11 cellular contexts compared by ENCODE assay signal in genomic region chr9:114371343-114371985, GRCh38. TPM values are rescaled to one million over a fixed set of nuclear protein-coding genes. Genes with fewer than 3 reads are reported as not detected.
A peak's percentile ranks its signal among the peaks of the same experiment; 100 is the strongest.
DNase-seq lines count a peak whose midpoint lies in the region; ATAC-seq and TF ChIP-seq lines count a peak whose summit lies in the region.
"Had no signal": no experiment of that assay in that cellular context is flagged by ENCODE, and none has a peak within 500 bp of the region (broad histone marks: within the 10 kb centered on the region; RNA-seq: fewer than 3 reads in every experiment).

No MANE protein-coding gene starts in this region.

- no TSS peak for BruUV-seq in mammary epithelial cell (replicated peaks; lab: Mats Ljungman, UMichigan)

- H3K27ac Mint-ChIP-seq in neural crest cell (ENCODE audit: unreplicated experiment): peak overlapping the region; percentile 50

- TF ChIP-seq CTCF in DND-41 (IDR thresholded peaks at IDR 0.05; ENCODE audit: borderline replicate concordance, extremely low read depth, low read length, poor library complexity, severe bottlenecking): no peak
- TF ChIP-seq CTCF in mammary epithelial cell (conservative IDR thresholded peaks at IDR 0.05 in 1 of 2, IDR thresholded peaks at IDR 0.05 in 1 of 2; ENCODE audit: extremely low read depth in 1 of 2, insufficient read depth in 1 of 2, low read depth in 1 of 2, low read length in 2 of 2): no peak
- TF ChIP-seq CTCF in neural crest cell (conservative IDR thresholded peaks at IDR 0.05): no peak

- peaks cover 4% of the 10 kb centered on the region for H3K9me3 Mint-ChIP-seq in neural crest cell

- no peak overlapping the region for H3K4me3 Mint-ChIP-seq in neural crest cell

- H3K9me3 ChIP-seq in DND-41 (ENCODE audit: insufficient read depth, low read length, severe bottlenecking) (no peaks in the 10 kb centered on the region), mammary epithelial cell (replicated peaks; ENCODE audit: insufficient read depth, low read length) (no peaks in the 10 kb centered on the region), HAP-1 (no peaks in the 10 kb centered on the region), SJCRH30 (replicated peaks) (no peaks in the 10 kb centered on the region)

- WGBS in mammary epithelial cell (ENCODE audit: low coverage, missing lambda C conversion rate): 85% methylated on average over 7 of the region's 7 CpGs

- H3K4me3 ChIP-seq in DND-41 (ENCODE audit: low read depth in 1 of 2, low read length in 2 of 2) (peak overlapping the region in 1 of 2 experiments; percentile 51; a peak in 2 of 4 replicates), mammary epithelial cell (replicated peaks in 1 of 3; ENCODE audit: insufficient read depth in 1 of 3, low read depth in 2 of 3, low read length in 3 of 3) (no peak overlapping the region), HAP-1 (no peak overlapping the region), SJCRH30 (no peak overlapping the region)

- ATAC-seq in DND-41 (ENCODE audit: insufficient read depth, low read depth) (peak; percentile 2), HG03108 (IDR thresholded peaks at IDR 0.05; ENCODE audit: unreplicated experiment) (no peak)

- peaks cover 5% of the 10 kb centered on the region for H3K36me3 Mint-ChIP-seq in neural crest cell (ENCODE audit: low read depth)

- no peak overlapping the region for H2AFZ ChIP-seq in DND-41 (ENCODE audit: low read depth, low read length)
- peak overlapping the region; percentile 63 for H2AFZ ChIP-seq in mammary epithelial cell (ENCODE audit: low read depth, low read length)

- H3K27me3 Mint-ChIP-seq in neural crest cell (ENCODE audit: low read depth): no peaks in the 10 kb centered on the region

- H3K4me1 ChIP-seq in DND-41 (ENCODE audit: insufficient read depth, low read length) (peaks cover 52% of the 10 kb centered on the region), mammary epithelial cell (ENCODE audit: insufficient read depth, low read length) (peaks cover 18% of the 10 kb centered on the region), HAP-1 (peaks cover 20% of the 10 kb centered on the region), SJCRH30 (peaks cover 5% of the 10 kb centered on the region)

- peaks cover 29% of the 10 kb centered on the region for H3K4me1 Mint-ChIP-seq in neural crest cell

- H3K27me3 ChIP-seq in DND-41 (ENCODE audit: insufficient read depth, low read length, poor library complexity) (no peaks in the 10 kb centered on the region), mammary epithelial cell (ENCODE audit: insufficient read depth, low read length) (no peaks in the 10 kb centered on the region), HAP-1 (ENCODE audit: low read depth) (no peaks in the 10 kb centered on the region), SJCRH30 (no peaks in the 10 kb centered on the region)

- H3K79me2 ChIP-seq in DND-41 (ENCODE audit: insufficient read depth, low read length): peaks cover 39% of the 10 kb centered on the region
- no peaks in the 10 kb centered on the region for H3K79me2 ChIP-seq in mammary epithelial cell (ENCODE audit: insufficient read depth, low read length)

- H3K4me2 ChIP-seq in DND-41 (ENCODE audit: insufficient read depth, low read length) (peak overlapping the region; percentile 73), mammary epithelial cell (ENCODE audit: insufficient read depth, low read depth, low read length) (peak overlapping the region; percentile 48)

- peaks cover 3% of the 10 kb centered on the region; the same call in 1 of the 2 replicates for H4K20me1 ChIP-seq in DND-41 (ENCODE audit: insufficient read depth, low read length)
- H4K20me1 ChIP-seq in mammary epithelial cell (ENCODE audit: insufficient read depth, low read length): no peaks in the 10 kb centered on the region

- H3K9ac ChIP-seq in DND-41 (ENCODE audit: low read depth, low read length) (peak overlapping the region; percentile 66), mammary epithelial cell (ENCODE audit: insufficient read depth, low read length) (no peak overlapping the region)

- DNase-seq in DND-41: no peak
- DNase-seq in NAMALWA (ENCODE audit: low spot score): peak; percentile 37
- DNase-seq in mammary epithelial cell: no peak
- no peak for DNase-seq in neural crest cell (ENCODE audit: low read depth, low spot score)
- DNase-seq in HAP-1 (ENCODE audit: low spot score in 2 of 2): no peak
- no peak for DNase-seq in SJCRH30
- DNase-seq in NCI-H226: no peak

- in situ Hi-C loops in mammary epithelial cell (cut with MboI; ENCODE audit: low sequenced_read_pairs in 2 of 2): no loop called here
- in situ Hi-C loops in HAP-1 (cut with MboI; ENCODE audit: low sequenced_read_pairs): no loop called here

- CTCF ChIA-PET in mammary epithelial cell (lab: Charles Lee; ENCODE audit: low non-redundant PET): no interaction called here

- H3K36me3 ChIP-seq in DND-41 (ENCODE audit: insufficient read depth, low read length): peaks cover 80% of the 10 kb centered on the region
- H3K36me3 ChIP-seq in mammary epithelial cell (ENCODE audit: insufficient read depth, low read length): no peaks in the 10 kb centered on the region
- H3K36me3 ChIP-seq in HAP-1 (replicated peaks): peaks cover 5% of the 10 kb centered on the region; the same call in 1 of the 2 replicates
- H3K36me3 ChIP-seq in SJCRH30: no peaks in the 10 kb centered on the region

- H3K27ac ChIP-seq in DND-41 (ENCODE audit: low read length) (peak overlapping the region; percentile 99), mammary epithelial cell (ENCODE audit: insufficient read depth, low read depth, low read length) (no peak overlapping the region), SJCRH30 (no peak overlapping the region)

- intact Hi-C loops in mammary epithelial cell (cut with micrococcal nuclease): no loop called here

- dilution Hi-C loops in mammary epithelial cell (cut with HindIII; ENCODE audit: low sequenced_read_pairs): no loop called here

RNA-seq across cellular contexts. Expression of gene AKNA, which starts 16.3 kb away (rescaled TPM):
- total RNA-seq in mammary epithelial cell (1 to 10 TPM; 4.5 to 8.1 TPM), neural crest cell (13.4 and 16.6 TPM in 2 replicates)
- polyA plus RNA-seq in mammary epithelial cell: 2.8 TPM
- polyA minus RNA-seq in mammary epithelial cell: 6.4 TPM
- total RNA-seq in SJCRH30 (2014; rRNA removed; shearing (Covaris generic)): 2.0 and 3.1 TPM in 2 replicates

RNA-seq across cellular contexts. Expression of gene ORM2, which starts 41.8 kb away (rescaled TPM):
- total RNA-seq in mammary epithelial cell (not detected), neural crest cell (not detected in 2 replicates)
- not detected for polyA plus RNA-seq in mammary epithelial cell
- not detected for polyA minus RNA-seq in mammary epithelial cell
- not detected in 2 replicates for total RNA-seq in SJCRH30 (2014; rRNA removed; shearing (Covaris generic))
- total RNA-seq: bronchial epithelial cell, Daoy, skeletal muscle tissue had no signal

RNA-seq across cellular contexts. Expression of gene ORM1, which starts 48.6 kb away (rescaled TPM):
- not detected for total RNA-seq in mammary epithelial cell
- polyA plus RNA-seq in mammary epithelial cell: not detected
- polyA minus RNA-seq in mammary epithelial cell: not detected
- not detected in 2 replicates for total RNA-seq in neural crest cell
- not detected in 2 replicates for total RNA-seq in SJCRH30 (2014; rRNA removed; shearing (Covaris generic))
- total RNA-seq: bronchial epithelial cell, Daoy had no signal
